In genomic region chr13:41916173-41916954, GRCh38 we compare ENCODE assay signal across 8 cellular contexts. TPM values are rescaled to one million over a fixed set of nuclear protein-coding genes. Genes with fewer than 3 reads are reported as not detected.
DNase-seq lines count a peak whose midpoint lies in the region; ATAC-seq and TF ChIP-seq lines count a peak whose summit lies in the region.

No MANE protein-coding gene starts in this region.

- 28 to 30% methylated on average over 5 of the region's 5 CpGs for WGBS in heart right ventricle, 2 donors

- peaks cover 5 to 68% (median 47%) of the 10 kb centered on the region in 9 donors for H3K4me1 ChIP-seq in heart right ventricle

- H3K36me3 ChIP-seq in heart right ventricle = peaks cover 0 to 5% (median 0%) of the 10 kb centered on the region in 9 donors

- no peaks in the 10 kb centered on the region for H3K27me3 Mint-ChIP-seq in T-cell
- H3K27me3 Mint-ChIP-seq in progenitor cell of endocrine pancreas = no peaks in the 10 kb centered on the region

- peak overlapping the region in 1 of 10 donors; percentile 2 for H3K4me3 ChIP-seq in heart right ventricle

- H3K4me3 Mint-ChIP-seq in T-cell (peak overlapping the region; percentile 9 to 39 (median 14)), progenitor cell of endocrine pancreas (ENCODE audit: low read depth) (no peak overlapping the region)

- DNase-seq in CD1c-positive myeloid dendritic cell (ENCODE audit: extremely low spot score) (peak; percentile 18), GM19240 (ENCODE audit: insufficient read length, low spot score) (peak; percentile 16), T-cell (no peak), heart right ventricle (no peak), activated gamma-delta T cell (lab: John Stamatoyannopoulos, UW) (no peak), LoVo (ENCODE audit: low spot score) (no peak), progenitor cell of endocrine pancreas (ENCODE audit: low spot score, unreplicated experiment) (no peak)

- CTCF ChIA-PET in T-cell (lab: Charles Lee) = interaction anchor here in 1 of 2 donors (1.2 kb wide), 1 partner anchor 16 kb away, joined by 3 read pairs; no protein-coding TSS in a partner anchor

- H3K4me1 Mint-ChIP-seq in T-cell = peaks cover 50 to 58% (median 54%) of the 10 kb centered on the region in 3 donors
- H3K4me1 Mint-ChIP-seq in progenitor cell of endocrine pancreas (ENCODE audit: low read depth) = peaks cover 9% of the 10 kb centered on the region

- peak overlapping the region in 8 of 10 donors; percentile 7 to 70 (median 52) for H3K27ac ChIP-seq in heart right ventricle

- H3K9me3 Mint-ChIP-seq in T-cell (no peaks in the 10 kb centered on the region), progenitor cell of endocrine pancreas (ENCODE audit: low read depth) (peaks cover under 1% of the 10 kb centered on the region)

- no peaks in the 10 kb centered on the region for H3K9me3 ChIP-seq in heart right ventricle

- H3K27me3 ChIP-seq in heart right ventricle = no peaks in the 10 kb centered on the region

- POLR2A ChIA-PET in T-cell (lab: Charles Lee) = no interaction called here

- intact Hi-C loops in heart right ventricle (cut with DNase I) = loop anchor here in 3 of 10 donors (2.0 to 10.0 kb wide), 2 partner anchors 44 to 128 kb away; partner anchors contain the start of genes DGKH (in 3 of the 3) and VWA8 (in 1 of the 3)

- TF ChIP-seq CTCF in heart right ventricle (IDR thresholded peaks at IDR 0.05) = no peak
- no peak for TF ChIP-seq CTCF in progenitor cell of endocrine pancreas (IDR thresholded peaks at IDR 0.05; ENCODE audit: unreplicated experiment)

- ATAC-seq in HG03159 (IDR thresholded peaks at IDR 0.05; ENCODE audit: unreplicated experiment) (peak; percentile 99), T-cell (replicated peaks in 1 of 4) (peak; percentile 81 to 86 (median 84)), heart right ventricle (peak in 6 of 8 donors; percentile 18 to 63 (median 54))

- peaks cover 7% of the 10 kb centered on the region for H3K36me3 Mint-ChIP-seq in T-cell
- peaks cover under 1% of the 10 kb centered on the region for H3K36me3 Mint-ChIP-seq in progenitor cell of endocrine pancreas (ENCODE audit: insufficient read depth)

- H3K27ac Mint-ChIP-seq in T-cell = peak overlapping the region; percentile 2 to 66
- H3K27ac Mint-ChIP-seq in progenitor cell of endocrine pancreas = no peak overlapping the region

RNA-seq across cellular contexts. Expression of gene VWA8, which starts 44.5 kb away (rescaled TPM):
- total RNA-seq in T-cell = 10 to 100 TPM; 17.8 to 27.1 (median 22.9) TPM
- total RNA-seq in heart right ventricle = 10 to 100 TPM; 36.1 to 71.6 (median 60.8) TPM
- 10 to 100 TPM in 1 of 2 donors, 1 to 10 TPM in 1; 7.5 to 19.9 TPM for polyA plus RNA-seq in heart right ventricle
- 24.1 and 26.9 TPM in 2 replicates for total RNA-seq in progenitor cell of endocrine pancreas

Comparison
In these comparisons a context has a peak if more than half of its experiments do, and no peak if none do; other contexts are left out.
1. DNase-seq: peak in CD1c-positive myeloid dendritic cell (single experiment) and GM19240 (single experiment); none in T-cell (0 of 34), heart right ventricle (0 of 2), activated gamma-delta T cell (single experiment), LoVo (single experiment) and progenitor cell of endocrine pancreas (single experiment).
2. Peak in every context shown above with its lines, with median percentiles within 50 percentile points of each other: ATAC-seq.